In genomic region chr10:114634607-114634974, GRCh38 we compare ENCODE assay signal across 8 cellular contexts. TPM values are rescaled to one million over a fixed set of nuclear protein-coding genes. Genes with fewer than 3 reads are reported as not detected.
DNase-seq lines count a peak whose midpoint lies in the region; ATAC-seq and TF ChIP-seq lines count a peak whose summit lies in the region.

No MANE protein-coding gene starts in this region.

- H3K27me3 ChIP-seq in SJSA1 (replicated peaks) (no peaks in the 10 kb centered on the region), foreskin keratinocyte (no peaks in the 10 kb centered on the region), H9 (ENCODE audit: insufficient read depth, low read length) (peaks cover 9% of the 10 kb centered on the region)
- peaks cover 10 to 12% of the 10 kb centered on the region in 2 donors for H3K27me3 ChIP-seq in naive thymus-derived CD4-positive, alpha-beta T cell (ENCODE audit: control insufficient read depth in 2 of 2, insufficient read depth in 2 of 2, low read length in 2 of 2)

- peaks cover 10% of the 10 kb centered on the region for H3K23me2 ChIP-seq in H9 (ENCODE audit: insufficient read length, low read depth, low read length, poor library complexity, severe bottlenecking)

- H2BK5ac ChIP-seq in H9 (ENCODE audit: insufficient read length, low read length) = no peak overlapping the region

- no peaks in the 10 kb centered on the region for H3K79me2 ChIP-seq in H9 (ENCODE audit: insufficient read depth, low read length)

- H2BK120ac ChIP-seq in H9 (ENCODE audit: low read depth, low read length, poor library complexity, severe bottlenecking) = no peak overlapping the region

- H3K4me1 Mint-ChIP-seq in H9 (peaks cover 30 to 33% of the 10 kb centered on the region in 2 experiments), endothelial cell (ENCODE audit: unreplicated experiment) (peaks cover 4% of the 10 kb centered on the region)
- H3K4me1 Mint-ChIP-seq in naive thymus-derived CD4-positive, alpha-beta T cell = peaks cover 5 to 22% (median 14%) of the 10 kb centered on the region in 7 donors

- CTCF ChIA-PET in naive thymus-derived CD4-positive, alpha-beta T cell (lab: Charles Lee) = no interaction called here

- no peak overlapping the region for H3K23ac ChIP-seq in H9 (ENCODE audit: insufficient read length, low read depth, low read length)

- H3K4me2 ChIP-seq in H9 (ENCODE audit: insufficient read depth, insufficient read length, low read length) = no peak overlapping the region

- H3K9me3 Mint-ChIP-seq in H9 (no peaks in the 10 kb centered on the region), endothelial cell (ENCODE audit: unreplicated experiment) (no peaks in the 10 kb centered on the region)
- no peaks in the 10 kb centered on the region for H3K9me3 Mint-ChIP-seq in naive thymus-derived CD4-positive, alpha-beta T cell

- no peak overlapping the region for H3K14ac ChIP-seq in H9 (ENCODE audit: insufficient read depth, low read length)

- no peak overlapping the region for H3K56ac ChIP-seq in H9 (ENCODE audit: insufficient read length, low read depth, low read length)

- H3K27me3 Mint-ChIP-seq in H9 (ENCODE audit: low read depth) (peaks cover 38% of the 10 kb centered on the region), endothelial cell (ENCODE audit: unreplicated experiment) (peaks cover 5% of the 10 kb centered on the region)
- H3K27me3 Mint-ChIP-seq in naive thymus-derived CD4-positive, alpha-beta T cell = peaks cover 49 to 53% (median 52%) of the 10 kb centered on the region in 5 donors

- H3T11ph ChIP-seq in H9 (ENCODE audit: low read length) = no peak overlapping the region

- intact Hi-C loops in naive thymus-derived CD4-positive, alpha-beta T cell (cut with micrococcal nuclease) = loop anchor here in 1 of 2 donors (5.0 kb wide), 1 partner anchor 162 kb away; no protein-coding TSS in a partner anchor

- WGBS in H9 (ENCODE audit: extremely low coverage, insufficient read length, low lambda C conversion rate) = no CpG with 5 or more reads among the region's 4 CpGs

- H2BK20ac ChIP-seq in H9 (ENCODE audit: low read depth, low read length, poor library complexity, severe bottlenecking) = no peak overlapping the region

- TF ChIP-seq CTCF in foreskin keratinocyte (conservative IDR thresholded peaks at IDR 0.05) = no peak
- TF ChIP-seq CTCF in H9 (conservative IDR thresholded peaks at IDR 0.05) = no peak
- TF ChIP-seq CTCF in endothelial cell (IDR thresholded peaks at IDR 0.05; ENCODE audit: unreplicated experiment) = no peak

- no peak overlapping the region for H3K4ac ChIP-seq in H9 (ENCODE audit: low read depth, low read length)

- H3K79me1 ChIP-seq in H9 (ENCODE audit: insufficient read depth, low read depth, low read length, poor library complexity, severe bottlenecking) = no peaks in the 10 kb centered on the region

- no peaks in the 10 kb centered on the region for H3K9me3 ChIP-seq in SJSA1 (replicated peaks)
- H3K9me3 ChIP-seq in H9 (ENCODE audit: control insufficient read depth, low read depth, low read length) = no peaks in the 10 kb centered on the region
- H3K9me3 ChIP-seq in naive thymus-derived CD4-positive, alpha-beta T cell (ENCODE audit: control insufficient read depth in 2 of 3, low read length in 3 of 3) = no peaks in the 10 kb centered on the region

- no peak overlapping the region for H4K5ac ChIP-seq in H9 (ENCODE audit: insufficient read length, low read depth, low read length)

- no peaks in the 10 kb centered on the region for H4K20me1 ChIP-seq in H9 (ENCODE audit: control insufficient read depth, insufficient read depth, insufficient read length)

- no peak overlapping the region for H3K18ac ChIP-seq in H9 (ENCODE audit: insufficient read length, low read depth, low read length)

- ATAC-seq in foreskin keratinocyte (peak; percentile 69), HG03095 (IDR thresholded peaks at IDR 0.05; ENCODE audit: unreplicated experiment) (no peak)
- no peak for ATAC-seq in naive thymus-derived CD4-positive, alpha-beta T cell

- POLR2A ChIA-PET in naive thymus-derived CD4-positive, alpha-beta T cell (lab: Charles Lee) = no interaction called here

- no peak overlapping the region for H4K8ac ChIP-seq in H9 (replicated peaks; ENCODE audit: insufficient read length, low read depth, low read length)

- DNase-seq in ELF-1 (ENCODE audit: low read depth, low spot score) (peak; percentile 40), SJSA1 (ENCODE audit: low read depth in 1 of 2, low spot score in 2 of 2) (peak; percentile 95 to 96), foreskin keratinocyte (peak; percentile 69 to 90), pons (ENCODE audit: low spot score) (peak; percentile 54), H9 (no peak), endothelial cell (ENCODE audit: low spot score) (no peak)
- DNase-seq in naive thymus-derived CD4-positive, alpha-beta T cell = no peak

- H2AFZ ChIP-seq in H9 (ENCODE audit: low read length) = no peak overlapping the region

- H3K4me3 Mint-ChIP-seq in H9 (no peak overlapping the region), endothelial cell (ENCODE audit: unreplicated experiment) (no peak overlapping the region)
- no peak overlapping the region for H3K4me3 Mint-ChIP-seq in naive thymus-derived CD4-positive, alpha-beta T cell

- no peak overlapping the region for H2BK12ac ChIP-seq in H9 (ENCODE audit: insufficient read length, low read depth, low read length)

- H2AK5ac ChIP-seq in H9 (ENCODE audit: insufficient read length, low read length) = no peak overlapping the region

- H3K36me3 Mint-ChIP-seq in H9 (ENCODE audit: insufficient read depth in 1 of 3, low read depth in 3 of 3) = no peaks in the 10 kb centered on the region
- no peaks in the 10 kb centered on the region for H3K36me3 Mint-ChIP-seq in naive thymus-derived CD4-positive, alpha-beta T cell
- H3K36me3 Mint-ChIP-seq in endothelial cell (ENCODE audit: low read depth, unreplicated experiment) = no peaks in the 10 kb centered on the region

- peaks cover 86% of the 10 kb centered on the region for H3K4me1 ChIP-seq in SJSA1 (replicated peaks)
- H3K4me1 ChIP-seq in foreskin keratinocyte = peaks cover 37% of the 10 kb centered on the region
- peaks cover 4% of the 10 kb centered on the region; the same call in 1 of the 2 replicates for H3K4me1 ChIP-seq in H9 (ENCODE audit: insufficient read depth, low read length)
- peaks cover 0 to 6% of the 10 kb centered on the region in 2 donors for H3K4me1 ChIP-seq in naive thymus-derived CD4-positive, alpha-beta T cell (ENCODE audit: control insufficient read depth in 2 of 2, insufficient read depth in 2 of 2, low read length in 2 of 2)

- H4K91ac ChIP-seq in H9 (ENCODE audit: insufficient read length, low read depth, low read length) = no peak overlapping the region

- H3K27ac ChIP-seq in SJSA1 = peak overlapping the region; percentile 95
- no peak overlapping the region for H3K27ac ChIP-seq in foreskin keratinocyte
- no peak overlapping the region for H3K27ac ChIP-seq in H9 (ENCODE audit: insufficient read length, low read depth, low read length)
- H3K27ac ChIP-seq in naive thymus-derived CD4-positive, alpha-beta T cell (ENCODE audit: low read depth, low read length) = no peak overlapping the region

- H3K36me3 ChIP-seq in SJSA1 = peaks cover 3% of the 10 kb centered on the region; the same call in 1 of the 2 replicates
- H3K36me3 ChIP-seq in naive thymus-derived CD4-positive, alpha-beta T cell (ENCODE audit: control insufficient read depth in 2 of 3, insufficient read depth in 3 of 3, low read length in 3 of 3) = no peaks in the 10 kb centered on the region

- H2BK15ac ChIP-seq in H9 (ENCODE audit: low read depth, low read length) = no peak overlapping the region

- H3K9ac ChIP-seq in H9 (ENCODE audit: extremely low read depth, insufficient read length, low read length) = no peak overlapping the region

- H3K4me3 ChIP-seq in SJSA1 = no peak overlapping the region
- H3K4me3 ChIP-seq in naive thymus-derived CD4-positive, alpha-beta T cell (ENCODE audit: low read length) = no peak overlapping the region

- H3K27ac Mint-ChIP-seq in H9 = no peak overlapping the region
- no peak overlapping the region for H3K27ac Mint-ChIP-seq in naive thymus-derived CD4-positive, alpha-beta T cell
- no peak overlapping the region for H3K27ac Mint-ChIP-seq in endothelial cell (ENCODE audit: unreplicated experiment)

RNA-seq across cellular contexts. Expression of gene ABLIM1, which starts 23.5 kb away (rescaled TPM):
- total RNA-seq in SJSA1 (2014; rRNA removed; shearing (Covaris generic)) = 5.4 and 10.4 TPM in 2 replicates
- total RNA-seq in foreskin keratinocyte = 18.7 and 21.1 TPM in 2 replicates
- polyA plus RNA-seq in foreskin keratinocyte = 3.8 and 4.8 TPM in 2 replicates
- total RNA-seq in H9 (2021) = 31.8 and 32.1 TPM in 2 replicates
- 100 to 1,000 TPM; 109 to 362 (median 258) TPM for total RNA-seq in naive thymus-derived CD4-positive, alpha-beta T cell
- polyA plus RNA-seq in naive thymus-derived CD4-positive, alpha-beta T cell = 100 to 1,000 TPM; 372 to 440 TPM
- total RNA-seq in endothelial cell (ENCODE audit: unreplicated experiment) = 55.9 TPM

Comparison
In these comparisons a context has a peak if more than half of its experiments do, and no peak if none do; other contexts are left out.
1. DNase-seq: peak in ELF-1 (single experiment), SJSA1 (2 of 2), foreskin keratinocyte (2 of 2) and pons (single experiment); none in H9 (single experiment), naive thymus-derived CD4-positive, alpha-beta T cell (0 of 9) and endothelial cell (single experiment).